ENCODE assay signal across 16 cellular contexts in the genomic region with DNA sequence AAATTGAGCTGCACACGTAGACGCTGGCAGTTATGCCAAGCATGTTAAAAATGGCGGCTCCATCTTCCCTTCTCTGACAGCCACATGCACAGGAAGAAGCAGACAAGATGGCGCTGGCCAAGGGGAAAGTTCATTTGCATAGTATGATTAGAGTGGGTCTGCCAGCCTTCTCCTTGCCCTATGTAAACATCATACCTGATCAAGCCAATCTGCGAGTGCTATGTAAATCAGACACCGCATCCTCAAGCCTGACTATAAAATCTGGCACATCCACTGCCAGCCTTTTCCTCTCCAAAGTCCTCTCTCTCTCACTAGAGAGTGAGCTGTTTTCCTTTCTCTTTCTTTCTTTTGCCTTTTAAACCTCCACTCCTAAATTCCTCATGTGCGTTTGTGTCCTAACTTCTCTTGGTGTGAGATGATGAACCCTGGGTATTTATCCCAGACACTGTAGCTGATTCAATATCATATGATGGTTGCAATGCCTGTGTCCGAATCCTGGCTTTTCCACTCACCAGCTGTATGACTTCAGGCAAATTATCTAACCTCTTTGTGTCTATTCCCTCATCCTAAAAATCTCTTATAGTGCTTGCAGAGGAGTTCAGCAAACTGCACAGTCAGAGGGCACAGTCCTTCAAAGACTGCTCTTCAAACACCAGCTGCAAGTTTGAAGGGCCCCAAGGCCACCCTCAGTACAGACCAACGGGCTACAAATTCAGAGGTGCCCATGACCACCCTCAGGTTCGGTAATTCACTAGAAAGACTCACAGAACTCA. TPM values are rescaled to one million over a fixed set of nuclear protein-coding genes. Genes with fewer than 3 reads are reported as not detected.
A peak's percentile ranks its signal among the peaks of the same experiment; 100 is the strongest.
DNase-seq lines count a peak whose midpoint lies in the region; ATAC-seq and TF ChIP-seq lines count a peak whose summit lies in the region.
"Had no signal": no experiment of that assay in that cellular context is flagged by ENCODE, and none has a peak within 500 bp of the region (broad histone marks: within the 10 kb centered on the region; RNA-seq: fewer than 3 reads in every experiment).

No MANE protein-coding gene starts in this region.

- no peak for TF ChIP-seq CTCF in HFFc6 (IDR thresholded peaks at IDR 0.05)
- TF ChIP-seq CTCF in WTC11 (IDR thresholded peaks at IDR 0.05) = no peak
- TF ChIP-seq CTCF in neural crest cell (conservative IDR thresholded peaks at IDR 0.05) = no peak

- CTCF ChIA-PET in WTC11 (lab: Charles Lee) = no interaction called here

- DNase-seq in HFFc6 (no peak), NCI-H2227 (lab: John Stamatoyannopoulos, UW; ENCODE audit: unreplicated experiment) (peak; percentile 77), WTC11 (ENCODE audit: low spot score) (no peak), neural crest cell (ENCODE audit: low read depth, low spot score) (no peak), GF-D8 (lab: John Stamatoyannopoulos, UW) (no peak), T-helper 1 cell (no peak)
- DNase-seq in activated T-cell treated with anti-CD3 and anti-CD28 coated beads, Interleukin-2, amount 50 U/mL, for 24 hours = no peak
- DNase-seq: activated T-cell treated with anti-CD3 and anti-CD28 coated beads, Interleukin-2, amount 50 U/mL, for 4 hours; amniotic stem cell; CD4-positive, CD25-positive, alpha-beta regulatory T cell; colonic mucosa; H9; lower lobe of right lung; ovary; stimulated activated CD4-positive, alpha-beta T cell treated with anti-CD3 and anti-CD28 coated beads, Interleukin-12 subunit alpha, Interleukin-12 subunit beta, amount 100 ng/mL, for 4 hours had no signal

- H3K9me3 Mint-ChIP-seq in HFFc6 = no peaks in the 10 kb centered on the region; the same call in 1 of the 2 replicates
- no peaks in the 10 kb centered on the region for H3K9me3 Mint-ChIP-seq in WTC11
- H3K9me3 Mint-ChIP-seq in neural crest cell = no peaks in the 10 kb centered on the region
- no peaks in the 10 kb centered on the region for H3K9me3 Mint-ChIP-seq in activated T-cell treated with anti-CD3 and anti-CD28 coated beads, Interleukin-2, amount 50 U/mL, for 24 hours
- H3K9me3 Mint-ChIP-seq: activated T-cell treated with anti-CD3 and anti-CD28 coated beads, Interleukin-2, amount 50 U/mL, for 4 hours had no signal

- H3K4me1 Mint-ChIP-seq in HFFc6 (ENCODE audit: low read depth) (peaks cover 20% of the 10 kb centered on the region), WTC11 (peaks cover 15% of the 10 kb centered on the region), neural crest cell (peaks cover 19% of the 10 kb centered on the region)
- peaks cover 14% of the 10 kb centered on the region for H3K4me1 Mint-ChIP-seq in activated T-cell treated with anti-CD3 and anti-CD28 coated beads, Interleukin-2, amount 50 U/mL, for 24 hours (ENCODE audit: low read depth)

- H3K36me3 Mint-ChIP-seq in HFFc6 (ENCODE audit: low read depth) (no peaks in the 10 kb centered on the region), WTC11 (no peaks in the 10 kb centered on the region), neural crest cell (ENCODE audit: low read depth) (no peaks in the 10 kb centered on the region)
- no peaks in the 10 kb centered on the region for H3K36me3 Mint-ChIP-seq in activated T-cell treated with anti-CD3 and anti-CD28 coated beads, Interleukin-2, amount 50 U/mL, for 24 hours (ENCODE audit: low read depth)
- H3K36me3 Mint-ChIP-seq: CD4-positive, CD25-positive, alpha-beta regulatory T cell had no signal

- H3K27ac Mint-ChIP-seq in HFFc6 (no peak overlapping the region), WTC11 (no peak overlapping the region), neural crest cell (ENCODE audit: unreplicated experiment) (peak overlapping the region; percentile 78)
- H3K27ac Mint-ChIP-seq in activated T-cell treated with anti-CD3 and anti-CD28 coated beads, Interleukin-2, amount 50 U/mL, for 24 hours = no peak overlapping the region
- H3K27ac Mint-ChIP-seq: CD4-positive, CD25-positive, alpha-beta regulatory T cell had no signal

- peaks cover 15% of the 10 kb centered on the region for H3K27me3 Mint-ChIP-seq in HFFc6 (ENCODE audit: insufficient read depth)
- H3K27me3 Mint-ChIP-seq in WTC11 (ENCODE audit: low read depth) = peaks cover 13% of the 10 kb centered on the region
- no peaks in the 10 kb centered on the region for H3K27me3 Mint-ChIP-seq in neural crest cell (ENCODE audit: low read depth)
- H3K27me3 Mint-ChIP-seq in activated T-cell treated with anti-CD3 and anti-CD28 coated beads, Interleukin-2, amount 50 U/mL, for 24 hours = peaks cover 22% of the 10 kb centered on the region

- POLR2A ChIA-PET in WTC11 (lab: Charles Lee) = no interaction called here

- peak overlapping the region; percentile 2; the same call in 1 of the 2 replicates for H3K4me3 Mint-ChIP-seq in HFFc6
- no peak overlapping the region for H3K4me3 Mint-ChIP-seq in WTC11
- H3K4me3 Mint-ChIP-seq in neural crest cell = no peak overlapping the region
- no peak overlapping the region for H3K4me3 Mint-ChIP-seq in activated T-cell treated with anti-CD3 and anti-CD28 coated beads, Interleukin-2, amount 50 U/mL, for 24 hours
- H3K4me3 Mint-ChIP-seq: activated T-cell treated with anti-CD3 and anti-CD28 coated beads, Interleukin-2, amount 50 U/mL, for 4 hours; CD4-positive, CD25-positive, alpha-beta regulatory T cell; H9 had no signal

- ATAC-seq in WTC11 (no peak), GM19463 (IDR thresholded peaks at IDR 0.05; ENCODE audit: unreplicated experiment) (no peak)
- ATAC-seq: activated T-cell treated with anti-CD3 and anti-CD28 coated beads, Interleukin-2, amount 50 U/mL, for 4 hours; lower lobe of right lung had no signal

TF ChIP-seq in WTC11, 78 proteins besides CTCF, POLR2A, EP300 and RAD21:
- peak; percentile 67 for TF ChIP-seq GABPB1 (CRISPR knock-in tag; IDR thresholded peaks at IDR 0.05)
- TF ChIP-seq, protein P1, sequence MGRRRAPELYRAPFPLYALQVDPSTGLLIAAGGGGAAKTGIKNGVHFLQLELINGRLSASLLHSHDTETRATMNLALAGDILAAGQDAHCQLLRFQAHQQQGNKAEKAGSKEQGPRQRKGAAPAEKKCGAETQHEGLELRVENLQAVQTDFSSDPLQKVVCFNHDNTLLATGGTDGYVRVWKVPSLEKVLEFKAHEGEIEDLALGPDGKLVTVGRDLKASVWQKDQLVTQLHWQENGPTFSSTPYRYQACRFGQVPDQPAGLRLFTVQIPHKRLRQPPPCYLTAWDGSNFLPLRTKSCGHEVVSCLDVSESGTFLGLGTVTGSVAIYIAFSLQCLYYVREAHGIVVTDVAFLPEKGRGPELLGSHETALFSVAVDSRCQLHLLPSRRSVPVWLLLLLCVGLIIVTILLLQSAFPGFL (CRISPR knock-in tag; IDR thresholded peaks at IDR 0.05; ENCODE audit: borderline replicate concordance) = no peak
- TF ChIP-seq, protein P2, sequence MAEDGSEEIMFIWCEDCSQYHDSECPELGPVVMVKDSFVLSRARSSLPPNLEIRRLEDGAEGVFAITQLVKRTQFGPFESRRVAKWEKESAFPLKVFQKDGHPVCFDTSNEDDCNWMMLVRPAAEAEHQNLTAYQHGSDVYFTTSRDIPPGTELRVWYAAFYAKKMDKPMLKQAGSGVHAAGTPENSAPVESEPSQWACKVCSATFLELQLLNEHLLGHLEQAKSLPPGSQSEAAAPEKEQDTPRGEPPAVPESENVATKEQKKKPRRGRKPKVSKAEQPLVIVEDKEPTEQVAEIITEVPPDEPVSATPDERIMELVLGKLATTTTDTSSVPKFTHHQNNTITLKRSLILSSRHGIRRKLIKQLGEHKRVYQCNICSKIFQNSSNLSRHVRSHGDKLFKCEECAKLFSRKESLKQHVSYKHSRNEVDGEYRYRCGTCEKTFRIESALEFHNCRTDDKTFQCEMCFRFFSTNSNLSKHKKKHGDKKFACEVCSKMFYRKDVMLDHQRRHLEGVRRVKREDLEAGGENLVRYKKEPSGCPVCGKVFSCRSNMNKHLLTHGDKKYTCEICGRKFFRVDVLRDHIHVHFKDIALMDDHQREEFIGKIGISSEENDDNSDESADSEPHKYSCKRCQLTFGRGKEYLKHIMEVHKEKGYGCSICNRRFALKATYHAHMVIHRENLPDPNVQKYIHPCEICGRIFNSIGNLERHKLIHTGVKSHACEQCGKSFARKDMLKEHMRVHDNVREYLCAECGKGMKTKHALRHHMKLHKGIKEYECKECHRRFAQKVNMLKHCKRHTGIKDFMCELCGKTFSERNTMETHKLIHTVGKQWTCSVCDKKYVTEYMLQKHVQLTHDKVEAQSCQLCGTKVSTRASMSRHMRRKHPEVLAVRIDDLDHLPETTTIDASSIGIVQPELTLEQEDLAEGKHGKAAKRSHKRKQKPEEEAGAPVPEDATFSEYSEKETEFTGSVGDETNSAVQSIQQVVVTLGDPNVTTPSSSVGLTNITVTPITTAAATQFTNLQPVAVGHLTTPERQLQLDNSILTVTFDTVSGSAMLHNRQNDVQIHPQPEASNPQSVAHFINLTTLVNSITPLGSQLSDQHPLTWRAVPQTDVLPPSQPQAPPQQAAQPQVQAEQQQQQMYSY (CRISPR knock-in tag; IDR thresholded peaks at IDR 0.05) = no peak
- TF ChIP-seq, protein P3, sequence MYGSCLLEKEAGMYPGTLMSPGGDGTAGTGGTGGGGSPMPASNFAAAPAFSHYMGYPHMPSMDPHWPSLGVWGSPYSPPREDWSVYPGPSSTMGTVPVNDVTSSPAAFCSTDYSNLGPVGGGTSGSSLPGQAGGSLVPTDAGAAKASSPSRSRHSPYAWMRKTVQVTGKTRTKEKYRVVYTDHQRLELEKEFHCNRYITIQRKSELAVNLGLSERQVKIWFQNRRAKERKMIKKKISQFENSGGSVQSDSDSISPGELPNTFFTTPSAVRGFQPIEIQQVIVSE (CRISPR knock-in tag; IDR thresholded peaks at IDR 0.05; ENCODE audit: borderline replicate concordance) = no peak

RNA-seq across cellular contexts. Expression of a gene that starts 39.3 kb away (rescaled TPM):
- 10 to 100 TPM; 26.2 to 32.3 (median 29.5) TPM for total RNA-seq in HFFc6 (2021; fragmentation: NEBNext Ultra II Directional; extraction: Animal tissue kit (Norgen Biotek cat#: 25700))
- total RNA-seq in WTC11 (2021) (18.1 to 19.8 TPM (median 19.0 TPM) in 3 replicates), neural crest cell (13.6 and 13.7 TPM in 2 replicates)
